In genomic region chr6:42604150-42604549, GRCh38 we compare ENCODE assay signal across 12 cellular contexts. TPM values are rescaled to one million over a fixed set of nuclear protein-coding genes. Genes with fewer than 3 reads are reported as not detected.
A peak's percentile ranks its signal among the peaks of the same experiment; 100 is the strongest.
DNase-seq lines count a peak whose midpoint lies in the region.
"Had no signal": no experiment of that assay in that cellular context is flagged by ENCODE, and none has a peak within 500 bp of the region (broad histone marks: within the 10 kb centered on the region; RNA-seq: fewer than 3 reads in every experiment).

No MANE protein-coding gene starts in this region.

- H3K9me3 ChIP-seq in GM23248 (ENCODE audit: low read depth), result no peaks in the 10 kb centered on the region
- H3K9me3 ChIP-seq: A549, Caco-2 had no signal

- peaks cover 8% of the 10 kb centered on the region; the same call in 1 of the 2 replicates for H3F3A ChIP-seq in GM23248 (ENCODE audit: insufficient read depth)

- no peak overlapping the region for H3K4me3 ChIP-seq in GM23248
- H3K4me3 ChIP-seq: A549 had no signal

- H3K36me3 ChIP-seq in GM23248 (ENCODE audit: low read depth), result peaks cover 20% of the 10 kb centered on the region

- no peaks in the 10 kb centered on the region for H3K9me2 ChIP-seq in GM23248 (ENCODE audit: insufficient read depth)

- H3K4me1 ChIP-seq in GM23248 (ENCODE audit: insufficient read depth), result no peaks in the 10 kb centered on the region
- H3K4me1 ChIP-seq: A549, Caco-2 had no signal

- intact Hi-C loops in posterior cingulate gyrus (cut with DNase I), result no loop called here

- peaks cover 54% of the 10 kb centered on the region for H3K79me2 ChIP-seq in GM23248 (ENCODE audit: insufficient read depth)

- no peak overlapping the region for H2AFZ ChIP-seq in GM23248

- no peak overlapping the region for H3K4me2 ChIP-seq in GM23248 (ENCODE audit: unreplicated experiment)
- H3K4me2 ChIP-seq: A549 had no signal

- peak; percentile 7 for DNase-seq in COLO829 (ENCODE audit: low spot score)
- peak; percentile 24 for DNase-seq in GM23248
- peak; percentile 5 for DNase-seq in astrocyte of the hippocampus (ENCODE audit: low read depth, low spot score)
- DNase-seq in renal cortical epithelial cell (ENCODE audit: low read depth), result peak; percentile 6
- no peak for DNase-seq in UCSD-AML1 (lab: John Stamatoyannopoulos, UW; ENCODE audit: unreplicated experiment)
- DNase-seq in DMS79 (lab: John Stamatoyannopoulos, UW), result no peak
- no peak for DNase-seq in posterior cingulate gyrus
- DNase-seq: Caco-2; CD8-positive, alpha-beta T cell; DMS53; H7 had no signal

- H3K9ac ChIP-seq in GM23248, result no peak overlapping the region

- no peak overlapping the region for H3K27ac ChIP-seq in GM23248
- H3K27ac ChIP-seq: A549 had no signal

- H3K27me3 ChIP-seq in GM23248 (replicated peaks; ENCODE audit: insufficient read depth), result no peaks in the 10 kb centered on the region

- H4K20me1 ChIP-seq in GM23248 (ENCODE audit: insufficient read depth), result no peaks in the 10 kb centered on the region

- in situ Hi-C loops in GM23248 (cut with MboI), result no loop called here

RNA-seq across cellular contexts. Expression of gene UBR2, which starts 40.3 kb away (rescaled TPM):
- 23.3 and 24.8 TPM in 2 replicates for total RNA-seq in GM23248 (2014; rRNA removed; shearing (Covaris generic))
- 8.0 and 8.5 TPM in 2 replicates for polyA plus RNA-seq in GM23248 (2016; fragmentation: Nextera tagmentation; extraction: Ambion mirVana)
- 21.4 and 37.9 TPM in 2 replicates for total RNA-seq in renal cortical epithelial cell

Comparison
In these comparisons a context has a peak if more than half of its experiments do, and no peak if none do; other contexts are left out.
1. DNase-seq: peak in COLO829 (single experiment), GM23248 (single experiment), astrocyte of the hippocampus (single experiment) and renal cortical epithelial cell (single experiment); none in UCSD-AML1 (single experiment), DMS79 (single experiment) and posterior cingulate gyrus (0 of 10).